8 cellular contexts compared by ENCODE assay signal in genomic region chr14:91245029-91245428, GRCh38. TPM values are rescaled to one million over a fixed set of nuclear protein-coding genes. Genes with fewer than 3 reads are reported as not detected.
A peak's percentile ranks its signal among the peaks of the same experiment; 100 is the strongest.
DNase-seq lines count a peak whose midpoint lies in the region; ATAC-seq lines count a peak whose summit lies in the region.

No MANE protein-coding gene starts in this region.

- peak; percentile 34 for ATAC-seq in left colon
- ATAC-seq in stimulated activated naive CD8-positive, alpha-beta T cell treated with anti-CD3 and anti-CD28 coated beads, Interleukin-15, amount 100 ng/mL, for 72 hours = peak; percentile 60

- H3K27ac Mint-ChIP-seq in T-helper 1 cell treated with Interleukin-12 subunit alpha and Interleukin-12 subunit beta and Interleukin-4 antibody, amounts not matched to agents 30 μg/mL and 1 μg/mL, for 36 hours = peak overlapping the region; percentile 89
- H3K27ac Mint-ChIP-seq in activated T-helper 1 cell treated with anti-CD3 and anti-CD28 coated beads, Interleukin-12 subunit alpha, Interleukin-12 subunit beta, Interleukin-2, Interleukin-4 antibody, amounts not matched to agents 30 ng/mL and 10 ng/mL and 1 ng/mL, durations not matched to agents 14 hours and 24 hours and 36 hours = peak overlapping the region; percentile 88
- H3K27ac Mint-ChIP-seq in stimulated activated naive CD8-positive, alpha-beta T cell treated with anti-CD3 and anti-CD28 coated beads, Interleukin-15, amount 100 ng/mL, for 72 hours = peak overlapping the region; percentile 86 to 96

- no peaks in the 10 kb centered on the region for H3K27me3 Mint-ChIP-seq in T-helper 1 cell treated with Interleukin-12 subunit alpha and Interleukin-12 subunit beta and Interleukin-4 antibody, amounts not matched to agents 30 μg/mL and 1 μg/mL, for 36 hours (ENCODE audit: low read depth)
- H3K27me3 Mint-ChIP-seq in activated T-helper 1 cell treated with anti-CD3 and anti-CD28 coated beads, Interleukin-12 subunit alpha, Interleukin-12 subunit beta, Interleukin-2, Interleukin-4 antibody, amounts not matched to agents 30 ng/mL and 10 ng/mL and 1 ng/mL, durations not matched to agents 14 hours and 24 hours and 36 hours (ENCODE audit: insufficient read depth) = no peaks in the 10 kb centered on the region
- no peaks in the 10 kb centered on the region for H3K27me3 Mint-ChIP-seq in stimulated activated naive CD8-positive, alpha-beta T cell treated with anti-CD3 and anti-CD28 coated beads, Interleukin-15, amount 100 ng/mL, for 72 hours

- peaks cover 67% of the 10 kb centered on the region for H3K36me3 Mint-ChIP-seq in T-helper 1 cell treated with Interleukin-12 subunit alpha and Interleukin-12 subunit beta and Interleukin-4 antibody, amounts not matched to agents 30 μg/mL and 1 μg/mL, for 36 hours (ENCODE audit: low read depth)
- H3K36me3 Mint-ChIP-seq in activated T-helper 1 cell treated with anti-CD3 and anti-CD28 coated beads, Interleukin-12 subunit alpha, Interleukin-12 subunit beta, Interleukin-2, Interleukin-4 antibody, amounts not matched to agents 30 ng/mL and 10 ng/mL and 1 ng/mL, durations not matched to agents 14 hours and 24 hours and 36 hours (ENCODE audit: low read depth) = peaks cover 19% of the 10 kb centered on the region

- peak overlapping the region; percentile 90 for H3K4me3 Mint-ChIP-seq in T-helper 1 cell treated with Interleukin-12 subunit alpha and Interleukin-12 subunit beta and Interleukin-4 antibody, amounts not matched to agents 30 μg/mL and 1 μg/mL, for 36 hours
- peak overlapping the region; percentile 85 for H3K4me3 Mint-ChIP-seq in activated T-helper 1 cell treated with anti-CD3 and anti-CD28 coated beads, Interleukin-12 subunit alpha, Interleukin-12 subunit beta, Interleukin-2, Interleukin-4 antibody, amounts not matched to agents 30 ng/mL and 10 ng/mL and 1 ng/mL, durations not matched to agents 14 hours and 24 hours and 36 hours
- peak overlapping the region; percentile 83 to 89 for H3K4me3 Mint-ChIP-seq in stimulated activated naive CD8-positive, alpha-beta T cell treated with anti-CD3 and anti-CD28 coated beads, Interleukin-15, amount 100 ng/mL, for 72 hours

- peaks cover 73% of the 10 kb centered on the region for H3K4me1 Mint-ChIP-seq in T-helper 1 cell treated with Interleukin-12 subunit alpha and Interleukin-12 subunit beta and Interleukin-4 antibody, amounts not matched to agents 30 μg/mL and 1 μg/mL, for 36 hours (ENCODE audit: low read depth)
- peaks cover 89% of the 10 kb centered on the region for H3K4me1 Mint-ChIP-seq in activated T-helper 1 cell treated with anti-CD3 and anti-CD28 coated beads, Interleukin-12 subunit alpha, Interleukin-12 subunit beta, Interleukin-2, Interleukin-4 antibody, amounts not matched to agents 30 ng/mL and 10 ng/mL and 1 ng/mL, durations not matched to agents 14 hours and 24 hours and 36 hours (ENCODE audit: low read depth)
- H3K4me1 Mint-ChIP-seq in stimulated activated naive CD8-positive, alpha-beta T cell treated with anti-CD3 and anti-CD28 coated beads, Interleukin-15, amount 100 ng/mL, for 72 hours = peaks cover 99% of the 10 kb centered on the region

- peaks cover 4% of the 10 kb centered on the region for H3K9me3 Mint-ChIP-seq in T-helper 1 cell treated with Interleukin-12 subunit alpha and Interleukin-12 subunit beta and Interleukin-4 antibody, amounts not matched to agents 30 μg/mL and 1 μg/mL, for 36 hours
- peaks cover 4% of the 10 kb centered on the region for H3K9me3 Mint-ChIP-seq in activated T-helper 1 cell treated with anti-CD3 and anti-CD28 coated beads, Interleukin-12 subunit alpha, Interleukin-12 subunit beta, Interleukin-2, Interleukin-4 antibody, amounts not matched to agents 30 ng/mL and 10 ng/mL and 1 ng/mL, durations not matched to agents 14 hours and 24 hours and 36 hours
- peaks cover 6 to 8% of the 10 kb centered on the region in 2 donors for H3K9me3 Mint-ChIP-seq in stimulated activated naive CD8-positive, alpha-beta T cell treated with anti-CD3 and anti-CD28 coated beads, Interleukin-15, amount 100 ng/mL, for 72 hours

- DNase-seq in activated T-helper 1 cell treated with anti-CD3 and anti-CD28 coated beads, Interleukin-12 subunit alpha, Interleukin-12 subunit beta, Interleukin-2, Interleukin-4 antibody, amounts not matched to agents 30 ng/mL and 10 ng/mL and 1 ng/mL, durations not matched to agents 14 hours and 24 hours and 36 hours (ENCODE audit: low spot score) = peak; percentile 60
- DNase-seq in left colon (peak; percentile 32 to 34), mucosa of gallbladder (ENCODE audit: low spot score) (no peak), germinal center (ENCODE audit: low spot score) (no peak), HuH-7.5 (ENCODE audit: low spot score) (no peak), NCI-H187 treated with DMSO at 0.1 percent for 48 hours (lab: John Stamatoyannopoulos, UW) (no peak)
- peak; percentile 64 to 79 for DNase-seq in stimulated activated naive CD8-positive, alpha-beta T cell treated with anti-CD3 and anti-CD28 coated beads, Interleukin-15, amount 100 ng/mL, for 72 hours

- intact Hi-C loops in activated T-helper 1 cell treated with anti-CD3 and anti-CD28 coated beads, Interleukin-12 subunit alpha, Interleukin-12 subunit beta, Interleukin-2, Interleukin-4 antibody, amounts not matched to agents 30 ng/mL and 10 ng/mL and 1 ng/mL, durations not matched to agents 14 hours and 24 hours and 36 hours (cut with micrococcal nuclease) = loop anchor here (5.0 kb wide), 2 partner anchors 183 to 1547 kb away; partner anchors contain the start of genes GOLGA5 and RPS6KA5
- intact Hi-C loops in left colon (cut with DNase I, micrococcal nuclease) = no loop called here

RNA-seq across cellular contexts. Expression of gene GPR68, which starts 0.5 kb away (rescaled TPM):
- 4.5 and 5.4 TPM in 2 replicates for total RNA-seq in activated T-helper 1 cell treated with anti-CD3 and anti-CD28 coated beads, Interleukin-12 subunit alpha, Interleukin-12 subunit beta, Interleukin-2, Interleukin-4 antibody, amounts not matched to agents 30 ng/mL and 10 ng/mL and 1 ng/mL, durations not matched to agents 14 hours and 24 hours and 36 hours
- under 1 TPM; 0.58 to 0.87 TPM for total RNA-seq in left colon
- total RNA-seq in mucosa of gallbladder = 1.6 TPM

Comparison
In these comparisons a context has a peak if more than half of its experiments do, and no peak if none do; other contexts are left out.
1. DNase-seq: peak in activated T-helper 1 cell treated with anti-CD3 and anti-CD28 coated beads, Interleukin-12 subunit alpha, Interleukin-12 subunit beta, Interleukin-2, Interleukin-4 antibody, amounts not matched to agents 30 ng/mL and 10 ng/mL and 1 ng/mL, durations not matched to agents 14 hours and 24 hours and 36 hours (single experiment), left colon (2 of 2) and stimulated activated naive CD8-positive, alpha-beta T cell treated with anti-CD3 and anti-CD28 coated beads, Interleukin-15, amount 100 ng/mL, for 72 hours (2 of 2); none in mucosa of gallbladder (single experiment), germinal center (single experiment), HuH-7.5 (single experiment) and NCI-H187 treated with DMSO at 0.1 percent for 48 hours (single experiment).
2. Peak in every context shown above with its lines, with median percentiles within 50 percentile points of each other: H3K27ac Mint-ChIP-seq and H3K4me3 Mint-ChIP-seq.